8 cellular contexts compared by ENCODE assay signal in the genomic region with DNA sequence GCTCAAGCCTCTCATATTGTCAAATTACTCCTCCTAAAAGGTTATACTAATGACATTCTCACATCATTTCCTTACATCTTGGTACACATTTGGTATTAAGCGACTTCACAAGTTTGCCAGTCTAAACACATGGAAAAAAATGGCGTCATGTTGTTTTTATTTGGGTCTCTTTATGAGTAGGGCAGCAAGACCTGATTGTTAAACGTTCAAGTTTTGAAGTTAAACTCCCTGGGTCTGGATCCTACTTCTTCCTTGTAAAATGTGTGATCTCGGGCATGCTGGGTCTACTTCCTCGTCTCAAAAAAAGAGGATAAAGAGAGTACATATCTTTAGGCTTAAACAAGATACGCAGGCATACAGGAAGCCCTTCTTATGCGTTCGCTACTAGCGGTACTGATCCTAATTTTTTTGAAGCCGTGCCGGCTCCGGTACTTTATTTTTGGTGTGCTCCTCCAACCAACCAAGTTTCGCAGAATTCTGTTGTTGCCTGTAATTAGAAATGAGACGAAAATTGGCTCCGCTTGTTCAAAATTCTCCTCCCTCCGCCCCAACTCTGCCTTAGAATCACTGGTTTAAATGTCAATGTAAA. TPM values are rescaled to one million over a fixed set of nuclear protein-coding genes. Genes with fewer than 3 reads are reported as not detected.
DNase-seq lines count a peak whose midpoint lies in the region; ATAC-seq and TF ChIP-seq lines count a peak whose summit lies in the region.

No MANE protein-coding gene starts in this region.

- no peak overlapping the region for H3K9ac ChIP-seq in parathyroid adenoma

- TF ChIP-seq CTCF in AG10803 (conservative IDR thresholded peaks at IDR 0.05; ENCODE audit: low read length): no peak
- no peak for TF ChIP-seq CTCF in HL-60 (IDR thresholded peaks at IDR 0.05; ENCODE audit: insufficient read depth, low read length)
- TF ChIP-seq CTCF in fibroblast of villous mesenchyme (IDR thresholded peaks at IDR 0.05; ENCODE audit: insufficient read depth, low read depth, low read length): no peak
- no peak for TF ChIP-seq CTCF in parathyroid adenoma (IDR thresholded peaks at IDR 0.05)

- H3K9me3 ChIP-seq in parathyroid adenoma (ENCODE audit: control insufficient read depth, low read length): no peaks in the 10 kb centered on the region

- peak; percentile 17 for ATAC-seq in GM18498 (IDR thresholded peaks at IDR 0.05; ENCODE audit: unreplicated experiment)

- H3K4me2 ChIP-seq in parathyroid adenoma (ENCODE audit: low read length): peak overlapping the region; percentile 99

- H3K27ac ChIP-seq in HL-60 (replicated peaks) (peak overlapping the region; percentile 95), parathyroid adenoma (peak overlapping the region; percentile 94)

- no peaks in the 10 kb centered on the region for H3K36me3 ChIP-seq in parathyroid adenoma (ENCODE audit: control insufficient read depth, insufficient read depth, low read length)

- peaks cover 2% of the 10 kb centered on the region for H3K4me1 ChIP-seq in parathyroid adenoma

- DNase-seq in AG10803 (ENCODE audit: low read depth): peak; percentile 18
- peak in 1 of 2 experiments; percentile 29 for DNase-seq in HL-60 (ENCODE audit: low read depth in 1 of 2, low spot score in 1 of 2)
- DNase-seq in SW480 (ENCODE audit: low spot score): peak; percentile 54
- peak; percentile 51 for DNase-seq in fibroblast of villous mesenchyme (ENCODE audit: low read depth)
- no peak for DNase-seq in COLO829 (ENCODE audit: low spot score)
- no peak for DNase-seq in mesenteric fat pad (ENCODE audit: low spot score)

- H3K4me3 ChIP-seq in AG10803 (ENCODE audit: low read length): peak overlapping the region; percentile 87
- H3K4me3 ChIP-seq in HL-60 (replicated peaks; ENCODE audit: insufficient read depth, low read length): peak overlapping the region; percentile 87
- peak overlapping the region; percentile 90 for H3K4me3 ChIP-seq in fibroblast of villous mesenchyme (ENCODE audit: low read depth, low read length)
- H3K4me3 ChIP-seq in parathyroid adenoma (ENCODE audit: low read depth, low read length): peak overlapping the region; percentile 99

- H2AFZ ChIP-seq in parathyroid adenoma: peak overlapping the region; percentile 90

- peaks cover 2% of the 10 kb centered on the region for H3K79me2 ChIP-seq in parathyroid adenoma

- H3K27me3 ChIP-seq in HL-60 (ENCODE audit: insufficient read depth, poor library complexity, severe bottlenecking): no peaks in the 10 kb centered on the region
- no peaks in the 10 kb centered on the region for H3K27me3 ChIP-seq in parathyroid adenoma (ENCODE audit: control insufficient read depth, insufficient read depth, low read length)

RNA-seq across cellular contexts. Expression of a gene that starts 0.6 kb away (rescaled TPM):
- total RNA-seq in fibroblast of villous mesenchyme (19.3 and 25.9 TPM in 2 replicates), mesenteric fat pad (40.3 TPM)

RNA-seq across cellular contexts. Expression of a gene that starts 12.5 kb away (rescaled TPM):
- 0.43 and 0.64 TPM in 2 replicates for total RNA-seq in fibroblast of villous mesenchyme
- total RNA-seq in mesenteric fat pad: 5.4 TPM

RNA-seq across cellular contexts. Expression of a gene that starts 16.7 kb away (rescaled TPM):
- total RNA-seq in fibroblast of villous mesenchyme (6.4 and 8.2 TPM in 2 replicates), mesenteric fat pad (5.5 TPM)

Comparison
In these comparisons a context has a peak if more than half of its experiments do, and no peak if none do; other contexts are left out.
1. DNase-seq: peak in AG10803 (single experiment), SW480 (single experiment) and fibroblast of villous mesenchyme (single experiment); none in COLO829 (single experiment) and mesenteric fat pad (single experiment).
2. Peak in every context shown above with its lines, with median percentiles within 50 percentile points of each other: H3K4me3 ChIP-seq.